13 cellular contexts compared by ENCODE assay signal in genomic region chr17:18117974-18118632, GRCh38.
"Had no signal": no experiment of that assay in that cellular context is flagged by ENCODE, and none has a peak within 500 bp of the region (broad histone marks: within the 10 kb centered on the region; RNA-seq: fewer than 3 reads in every experiment).

No MANE protein-coding gene starts in this region.

- H3K4me1 ChIP-seq: stomach had no signal

- ATAC-seq: activated CD4-positive, CD25-positive, alpha-beta regulatory T cell treated with anti-CD3 and anti-CD28 coated beads, Interleukin-2, amount 50 U/mL, for 24 hours; activated CD8-positive, alpha-beta memory T cell treated with anti-CD3 and anti-CD28 coated beads, Interleukin-2, amount 10 ng/mL, durations not matched to agents 7 days and 5 days; activated T-cell treated with anti-CD3 and anti-CD28 coated beads, Interleukin-2, amount 50 U/mL, for 4 hours; natural killer cell had no signal

- FAIRE-seq: colon, frontal cortex had no signal

- H3K4me3 ChIP-seq: esophagus squamous epithelium, lung, stomach, thoracic aorta had no signal

- H3K27ac ChIP-seq: esophagus squamous epithelium, stomach, thoracic aorta had no signal

- DNase-seq: activated CD4-positive, alpha-beta T cell treated with anti-CD3 and anti-CD28 coated beads, Interleukin-2, amount 50 U/mL, for 48 hours; activated CD8-positive, alpha-beta memory T cell treated with anti-CD3 and anti-CD28 coated beads, Interleukin-2, amount 10 ng/mL, durations not matched to agents 7 days and 5 days; activated effector memory CD4-positive, alpha-beta T cell treated with anti-CD3 and anti-CD28 coated beads, Interleukin-2, amount 50 U/mL, for 16 hours; activated T-cell treated with anti-CD3 and anti-CD28 coated beads, Interleukin-2, amount 50 U/mL, for 4 hours; aorta; esophagus squamous epithelium; natural killer cell; stomach had no signal

- H3K36me3 ChIP-seq: esophagus squamous epithelium, stomach, thoracic aorta had no signal

- H3K9me3 ChIP-seq: esophagus squamous epithelium, thoracic aorta had no signal
